Comparison of ENCODE assay signal across 8 cellular contexts in the genomic region with DNA sequence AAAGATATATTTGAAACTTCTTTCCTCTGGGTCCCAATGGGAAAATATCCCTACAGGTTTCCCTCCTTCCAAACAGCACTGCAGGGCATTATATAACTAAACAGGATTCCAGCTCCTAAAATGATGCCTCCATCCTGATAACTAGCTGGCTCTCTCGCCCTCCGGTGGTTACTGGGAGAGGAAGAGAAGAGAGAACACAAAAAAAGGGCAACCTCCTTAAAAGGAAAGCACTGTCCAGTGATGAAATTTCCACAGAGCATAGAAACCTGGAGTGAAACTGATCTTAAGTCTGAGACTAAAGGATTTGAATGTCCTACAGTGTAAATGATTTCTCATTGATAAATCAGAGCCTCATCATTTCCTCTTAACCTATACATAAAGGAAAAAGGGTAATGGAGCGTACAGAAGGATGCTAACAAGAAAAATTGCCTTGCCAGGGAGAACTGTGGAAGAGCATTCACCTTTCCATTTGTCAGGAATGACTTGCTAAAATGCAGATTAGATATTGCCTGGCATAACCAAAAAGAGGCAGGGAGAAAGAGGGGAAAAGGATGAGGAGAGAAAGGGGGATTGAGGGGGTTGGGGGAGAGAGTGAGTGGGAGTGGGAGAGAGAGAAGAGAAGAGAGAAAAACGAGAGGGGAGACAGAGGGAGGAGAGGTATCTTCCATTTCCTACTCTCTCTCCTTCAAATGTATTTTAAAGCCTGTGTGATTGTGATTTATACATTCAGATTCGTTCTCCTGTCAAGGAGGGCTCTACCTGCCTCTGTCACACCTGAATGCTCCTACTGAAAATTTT.
DNase-seq lines count a peak whose midpoint lies in the region; ATAC-seq, FAIRE-seq and TF ChIP-seq lines count a peak whose summit lies in the region.

No MANE protein-coding gene starts in this region.

- no peak for ATAC-seq in GM18517 (IDR thresholded peaks at IDR 0.05; ENCODE audit: unreplicated experiment)
- ATAC-seq in GM18873 (IDR thresholded peaks at IDR 0.05; ENCODE audit: low FRiP score, unreplicated experiment), result no peak

- H3K4me2 ChIP-seq in astrocyte (ENCODE audit: low read length), result peak overlapping the region; percentile 100

- H3K9me3 ChIP-seq in astrocyte (ENCODE audit: insufficient read depth, low read depth, low read length) (no peaks in the 10 kb centered on the region), iPS-20b (ENCODE audit: insufficient read depth, low read depth, low read length) (no peaks in the 10 kb centered on the region), stomach smooth muscle (ENCODE audit: control insufficient read depth in 2 of 2, low read length in 2 of 2) (no peaks in the 10 kb centered on the region)

- H3K9me3 Mint-ChIP-seq in astrocyte (ENCODE audit: unreplicated experiment), result no peaks in the 10 kb centered on the region

- peaks cover 75% of the 10 kb centered on the region for H3K79me2 ChIP-seq in astrocyte (ENCODE audit: insufficient read depth, low read length)

- no peaks in the 10 kb centered on the region for H3K27me3 Mint-ChIP-seq in astrocyte (ENCODE audit: low read depth, unreplicated experiment)

- peaks cover 31% of the 10 kb centered on the region for H3K4me1 Mint-ChIP-seq in astrocyte (ENCODE audit: low read depth, unreplicated experiment)

- H4K20me1 ChIP-seq in astrocyte (ENCODE audit: insufficient read depth, low read length), result peaks cover 50% of the 10 kb centered on the region

- POLR2A ChIA-PET in GM10248 (lab: Yijun Ruan, JAX), result no interaction called here

- H3K4me3 Mint-ChIP-seq in astrocyte (ENCODE audit: unreplicated experiment), result peak overlapping the region; percentile 97

- H3K36me3 ChIP-seq in astrocyte (ENCODE audit: insufficient read depth, low read length), result no peaks in the 10 kb centered on the region
- H3K36me3 ChIP-seq in iPS-20b (ENCODE audit: insufficient read depth, low read depth, low read length), result no peaks in the 10 kb centered on the region
- no peaks in the 10 kb centered on the region for H3K36me3 ChIP-seq in stomach smooth muscle (ENCODE audit: control insufficient read depth in 2 of 2, insufficient read depth in 2 of 2, low read length in 2 of 2)

- FAIRE-seq in astrocyte (lab: Jason Lieb, UNC), result no peak

- no peaks in the 10 kb centered on the region for H3K36me3 Mint-ChIP-seq in astrocyte (ENCODE audit: low read depth, unreplicated experiment)

- CTCF ChIA-PET in GM10248 (lab: Yijun Ruan, JAX), result interaction anchor here (1.1 to 1.4 kb wide), 2 partner anchors 11 to 212 kb away, joined by 3 read pairs; no protein-coding TSS in a partner anchor

- TF ChIP-seq CTCF in GM10248 (IDR thresholded peaks at IDR 0.05; ENCODE audit: control extremely low read depth, extremely low read depth, low read depth, missing control alignments) (peak; percentile 35), astrocyte (IDR thresholded peaks at IDR 0.05; ENCODE audit: insufficient read depth, low read depth, low read length) (peak; percentile 38)

- no peak for DNase-seq in GM10248 (ENCODE audit: extremely low spot score)
- peak; percentile 7 to 12 for DNase-seq in NCI-H1930 (lab: John Stamatoyannopoulos, UW)
- DNase-seq in astrocyte (ENCODE audit: low read depth), result peak; percentile 53
- DNase-seq in stimulated activated CD4-positive, alpha-beta T cell treated with anti-CD3 and anti-CD28 coated beads, Interleukin-2, amount 100 ng/mL, for 24 hours, result no peak

- peak overlapping the region; percentile 63 for H3K27ac Mint-ChIP-seq in astrocyte (ENCODE audit: unreplicated experiment)

- H3K4me1 ChIP-seq in astrocyte (ENCODE audit: insufficient read depth, low read length) (peaks cover 35% of the 10 kb centered on the region), iPS-20b (ENCODE audit: insufficient read depth, low read length) (peaks cover 54% of the 10 kb centered on the region), stomach smooth muscle (ENCODE audit: control insufficient read depth, insufficient read depth, low read length) (peaks cover 25% of the 10 kb centered on the region)

- H3K9ac ChIP-seq in astrocyte (ENCODE audit: low read length) (peak overlapping the region; percentile 91), iPS-20b (ENCODE audit: low read depth, low read length) (peak overlapping the region; percentile 87; the same call in 1 of the 2 replicates), stomach smooth muscle (ENCODE audit: low read length in 2 of 2) (peak overlapping the region; percentile 7 to 58)

- no peak overlapping the region for H2AFZ ChIP-seq in astrocyte (ENCODE audit: low read depth, low read length)

- H3K4me3 ChIP-seq in astrocyte (ENCODE audit: insufficient read depth, low read depth, low read length) (peak overlapping the region; percentile 92), iPS-20b (ENCODE audit: low read length) (peak overlapping the region; percentile 91), stomach smooth muscle (ENCODE audit: low read length in 2 of 2) (peak overlapping the region; percentile 59 to 71)

- H3K27me3 ChIP-seq in astrocyte (ENCODE audit: insufficient read depth, low read length), result no peaks in the 10 kb centered on the region
- no peaks in the 10 kb centered on the region for H3K27me3 ChIP-seq in iPS-20b (ENCODE audit: insufficient read depth, low read length)
- H3K27me3 ChIP-seq in stomach smooth muscle (ENCODE audit: control insufficient read depth in 1 of 2, insufficient read depth in 2 of 2, low read length in 2 of 2), result no peaks in the 10 kb centered on the region

- H3K27ac ChIP-seq in astrocyte (ENCODE audit: low read depth, low read length), result peak overlapping the region; percentile 81
- H3K27ac ChIP-seq in iPS-20b (ENCODE audit: low read length), result no peak overlapping the region
- H3K27ac ChIP-seq in stomach smooth muscle (ENCODE audit: low read length), result peak overlapping the region; percentile 56

Comparison
In these comparisons a context has a peak if more than half of its experiments do, and no peak if none do; other contexts are left out.
1. DNase-seq: peak in NCI-H1930 (2 of 2) and astrocyte (single experiment); none in GM10248 (single experiment) and stimulated activated CD4-positive, alpha-beta T cell treated with anti-CD3 and anti-CD28 coated beads, Interleukin-2, amount 100 ng/mL, for 24 hours (0 of 2).
2. H3K9ac ChIP-seq: peak in every context shown above with its lines; median percentile 91 in astrocyte; 87 in iPS-20b; 32 in stomach smooth muscle.
3. Peak in every context shown above with its lines, with median percentiles within 50 percentile points of each other: H3K4me3 ChIP-seq.